In the genomic region with DNA sequence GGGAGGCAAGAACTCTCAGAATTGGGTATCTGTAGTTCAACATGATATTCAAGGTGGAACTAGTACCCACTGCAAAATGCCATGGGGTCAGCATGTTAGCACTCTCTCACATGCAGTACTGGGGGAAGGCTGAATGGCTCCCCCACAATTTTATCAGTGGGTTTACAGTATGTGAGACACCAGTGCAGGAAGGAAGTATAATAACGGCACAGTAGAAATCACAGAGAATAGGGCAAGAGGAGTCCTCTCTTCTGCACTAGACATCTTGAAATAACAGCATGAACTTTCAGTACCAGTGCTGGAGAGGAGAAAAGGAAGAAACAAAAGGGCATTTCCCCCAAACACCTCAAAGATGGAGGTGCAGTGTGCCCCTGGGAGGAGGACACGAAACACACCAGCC, we compare ENCODE assay signal across 8 cellular contexts. TPM values are rescaled to one million over a fixed set of nuclear protein-coding genes. Genes with fewer than 3 reads are reported as not detected.
DNase-seq lines count a peak whose midpoint lies in the region; ATAC-seq and TF ChIP-seq lines count a peak whose summit lies in the region.

No MANE protein-coding gene starts in this region.

- H3K9me3 ChIP-seq in A673 (ENCODE audit: low read depth, low read length, poor library complexity, severe bottlenecking), result no peaks in the 10 kb centered on the region
- no peaks in the 10 kb centered on the region for H3K9me3 ChIP-seq in HUES6 (ENCODE audit: control insufficient read depth, insufficient read depth, low read depth, low read length)
- H3K9me3 ChIP-seq in ascending aorta, result no peaks in the 10 kb centered on the region
- H3K9me3 ChIP-seq in lower lobe of right lung, result no peaks in the 10 kb centered on the region

- TF ChIP-seq CTCF in A673 (conservative IDR thresholded peaks at IDR 0.05; ENCODE audit: low read depth, low read length), result no peak
- no peak for TF ChIP-seq CTCF in ascending aorta (IDR thresholded peaks at IDR 0.05)
- TF ChIP-seq CTCF in lower lobe of right lung (IDR thresholded peaks at IDR 0.05), result no peak

- no peaks in the 10 kb centered on the region for H3K27me3 ChIP-seq in A673 (replicated peaks; ENCODE audit: insufficient read depth, low read depth, low read length, poor library complexity)
- no peaks in the 10 kb centered on the region for H3K27me3 ChIP-seq in HUES6 (ENCODE audit: control insufficient read depth, insufficient read depth, low read length)
- no peaks in the 10 kb centered on the region for H3K27me3 ChIP-seq in ascending aorta
- H3K27me3 ChIP-seq in lower lobe of right lung (ENCODE audit: low read depth), result no peaks in the 10 kb centered on the region

- BruUV-seq in A673 (replicated peaks; lab: Mats Ljungman, UMichigan), result no TSS peak

- DNase-seq in A673 (ENCODE audit: low spot score) (no peak), ascending aorta (ENCODE audit: low spot score in 2 of 2) (no peak), lower lobe of right lung (no peak), NOMO-1 treated with DMSO at 0.1 percent for 48 hours (lab: John Stamatoyannopoulos, UW; ENCODE audit: unreplicated experiment) (no peak), superior temporal gyrus (ENCODE audit: extremely low spot score) (no peak)
- no peak for DNase-seq in activated CD4-positive, alpha-beta T cell treated with anti-CD3 and anti-CD28 coated beads, Interleukin-2, amount 50 U/mL, for 48 hours

- H3K4me1 ChIP-seq in A673 (ENCODE audit: insufficient read depth, low read length, poor library complexity, severe bottlenecking) (peaks cover 10% of the 10 kb centered on the region), HUES6 (ENCODE audit: control insufficient read depth, insufficient read depth, low read length) (peaks cover 14% of the 10 kb centered on the region), ascending aorta (peaks cover 0 to 19% of the 10 kb centered on the region in 2 donors), lower lobe of right lung (peaks cover 38% of the 10 kb centered on the region)

- H3K4me3 ChIP-seq in A673 (ENCODE audit: low read depth, low read length, poor library complexity, severe bottlenecking) (peak overlapping the region; percentile 99), HUES6 (ENCODE audit: low read depth, low read length) (peak overlapping the region; percentile 92), ascending aorta (peak overlapping the region in 1 of 2 donors; percentile 79), lower lobe of right lung (peak overlapping the region; percentile 96)

- H3K36me3 ChIP-seq in A673 (ENCODE audit: insufficient read depth, low read length, poor library complexity, severe bottlenecking), result peaks cover 46% of the 10 kb centered on the region
- H3K36me3 ChIP-seq in HUES6 (ENCODE audit: control insufficient read depth, insufficient read depth, low read length), result peaks cover 68% of the 10 kb centered on the region
- peaks cover 43 to 44% of the 10 kb centered on the region in 2 donors for H3K36me3 ChIP-seq in ascending aorta
- peaks cover 73% of the 10 kb centered on the region for H3K36me3 ChIP-seq in lower lobe of right lung

- intact Hi-C loops in A673 (cut with micrococcal nuclease; ENCODE audit: unreplicated experiment), result no loop called here
- intact Hi-C loops in ascending aorta (cut with DNase I), result loop anchor here (2.0 kb wide), 2 partner anchors 17 to 33 kb away; a partner anchor contains a TSS
- intact Hi-C loops in lower lobe of right lung (cut with DNase I), result no loop called here

- ATAC-seq in lower lobe of right lung (no peak), GM18861 (IDR thresholded peaks at IDR 0.05; ENCODE audit: unreplicated experiment) (no peak)

- POLR2A ChIA-PET in A673 (lab: Charles Lee; ENCODE audit: low non-redundant PET), result interaction anchor here (0.9 kb wide), 1 partner anchor 9 kb away, joined by 8 read pairs; a partner anchor contains a TSS

- CTCF ChIA-PET in A673 (lab: Charles Lee), result no interaction called here

- no peak overlapping the region for H3K27ac ChIP-seq in A673 (ENCODE audit: low read depth, low read length, poor library complexity, severe bottlenecking)
- H3K27ac ChIP-seq in HUES6 (ENCODE audit: low read depth, low read length), result no peak overlapping the region
- H3K27ac ChIP-seq in ascending aorta, result peak overlapping the region; percentile 73 to 87
- peak overlapping the region; percentile 87 for H3K27ac ChIP-seq in lower lobe of right lung

- peak overlapping the region; percentile 93 for H3K9ac ChIP-seq in HUES6 (ENCODE audit: low read length)

RNA-seq across cellular contexts. Expression of a gene that starts 1.5 kb away (rescaled TPM):
- total RNA-seq in A673 (2021), result 45.8 and 52.0 TPM in 2 replicates
- 9.9 TPM for total RNA-seq in ascending aorta
- total RNA-seq in lower lobe of right lung, result 23.8 TPM

RNA-seq across cellular contexts. Expression of a gene that starts 8.9 kb away (rescaled TPM):
- total RNA-seq in A673 (2021) (1,472 and 1,581 TPM in 2 replicates), ascending aorta (354 TPM), lower lobe of right lung (680 TPM)

RNA-seq across cellular contexts. Expression of a gene that starts 9.5 kb away (rescaled TPM):
- total RNA-seq in A673 (2021) (5.2 and 10.5 TPM in 2 replicates), ascending aorta (1.9 TPM), lower lobe of right lung (10.4 TPM)

RNA-seq across cellular contexts. Expression of a gene that starts 14.4 kb away (rescaled TPM):
- total RNA-seq in A673 (2021) (8.7 and 9.9 TPM in 2 replicates), ascending aorta (not detected), lower lobe of right lung (not detected)

RNA-seq across cellular contexts. Expression of a gene that starts 32.5 kb away (rescaled TPM):
- 92.5 and 108 TPM in 2 replicates for total RNA-seq in A673 (2021)
- 224 TPM for total RNA-seq in ascending aorta
- 36.2 TPM for total RNA-seq in lower lobe of right lung

Comparison
In these comparisons a context has a peak if more than half of its experiments do, and no peak if none do; other contexts are left out.
1. H3K27ac ChIP-seq: peak in ascending aorta (2 of 2) and lower lobe of right lung (single experiment); none in A673 (single experiment) and HUES6 (single experiment).